Comparison of ENCODE assay signal across 8 cellular contexts in the genomic region with DNA sequence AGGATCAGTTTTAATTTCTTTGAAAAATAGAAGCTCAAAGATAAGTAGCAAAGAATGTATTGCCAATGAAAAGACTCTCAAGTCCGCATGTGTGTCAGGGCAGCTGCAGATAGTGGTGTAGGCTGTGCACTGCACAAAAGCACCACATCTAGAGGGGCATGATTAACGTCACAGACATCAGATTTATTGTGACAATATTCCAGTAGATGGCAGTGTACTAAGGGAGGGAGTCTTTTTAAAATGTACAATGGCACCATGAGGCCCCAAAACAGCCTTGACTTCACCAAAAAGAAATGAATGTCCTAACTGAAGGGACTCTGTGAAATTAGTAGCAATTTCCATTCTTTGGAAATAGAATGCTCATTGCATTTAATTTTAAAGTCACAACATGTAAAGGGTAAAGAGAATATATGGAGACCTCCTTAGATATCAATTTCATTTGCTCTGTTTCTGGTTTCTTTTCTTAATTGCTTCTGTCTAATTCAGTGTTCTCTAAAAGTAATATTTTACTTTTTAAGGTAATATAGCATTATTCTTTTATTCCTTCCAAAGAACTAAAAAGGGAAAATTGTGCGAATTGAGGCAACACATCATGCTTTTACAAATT.
DNase-seq lines count a peak whose midpoint lies in the region; ATAC-seq and TF ChIP-seq lines count a peak whose summit lies in the region.

No MANE protein-coding gene starts in this region.

- TF ChIP-seq POLR2A in lower leg skin (IDR thresholded peaks at IDR 0.05): no peak

- no peak overlapping the region for H3K4me3 Mint-ChIP-seq in activated B cell treated with CpG ODN at 0.5 μM for 24 hours

- TF ChIP-seq CTCF in GM12865 (IDR thresholded peaks at IDR 0.05; ENCODE audit: insufficient read depth, low read depth, low read length, missing control alignments) (peak; percentile 35), HEK293 (tag by site-specific recombination; IDR thresholded peaks at IDR 0.05) (no peak), activated B cell treated with CpG ODN at 0.5 μM for 24 hours (IDR thresholded peaks at IDR 0.05) (no peak), cardiac muscle cell (IDR thresholded peaks at IDR 0.05; ENCODE audit: low read depth, low read length) (peak; percentile 44), lower leg skin (IDR thresholded peaks at IDR 0.05) (no peak)

- 59 to 65% methylated on average over 3 of the region's 3 CpGs for WGBS in lower leg skin, 2 donors

- H3K27ac ChIP-seq in HEK293 (ENCODE audit: extremely low read depth, low read depth, low read length) (no peak overlapping the region), cardiac muscle cell (no peak overlapping the region)

- H3K4me1 Mint-ChIP-seq in activated B cell treated with CpG ODN at 0.5 μM for 24 hours: peaks cover 11% of the 10 kb centered on the region

- no peaks in the 10 kb centered on the region for H3K9me3 ChIP-seq in HEK293 (ENCODE audit: control insufficient read depth, insufficient read depth, low read depth, low read length)
- no peaks in the 10 kb centered on the region for H3K9me3 ChIP-seq in cardiac muscle cell (ENCODE audit: low read depth)

- H3K27me3 ChIP-seq in cardiac muscle cell: no peaks in the 10 kb centered on the region

- POLR2A ChIA-PET in HEK293 (lab: Yijun Ruan, JAX) (no interaction called here), activated B cell treated with CpG ODN at 0.5 μM for 24 hours (lab: Charles Lee) (no interaction called here)

- H3K4me3 ChIP-seq in GM12865 (ENCODE audit: low read depth, low read length) (no peak overlapping the region), HEK293 (ENCODE audit: low read depth, low read length) (no peak overlapping the region), cardiac muscle cell (no peak overlapping the region), lower leg skin (ENCODE audit: low read depth, poor library complexity, severe bottlenecking) (no peak overlapping the region)

- H3K36me3 ChIP-seq in HEK293 (ENCODE audit: control insufficient read depth in 2 of 2, insufficient read depth in 1 of 2, low read length in 2 of 2): peaks cover 0 to 10% of the 10 kb centered on the region in 2 experiments; a peak in 1 of 3 replicates
- H3K36me3 ChIP-seq in cardiac muscle cell: peaks cover 28% of the 10 kb centered on the region

- intact Hi-C loops in activated B cell treated with CpG ODN at 0.5 μM for 24 hours (cut with micrococcal nuclease) (loop anchor here (1.0 to 10.0 kb wide), 4 partner anchors 97 to 1257 kb away; partner anchors contain the start of genes LSM6 and ZNF827), lower leg skin (cut with DNase I; ENCODE audit: low total_unique reads) (no loop called here)

- DNase-seq in AG20443 (ENCODE audit: low spot score) (peak; percentile 50), GM12865 (ENCODE audit: low read depth) (peak; percentile 75), NAMALWA (ENCODE audit: low spot score) (peak; percentile 83), activated B cell treated with CpG ODN at 0.5 μM for 24 hours (no peak), cardiac muscle cell (ENCODE audit: low read depth in 1 of 2, low spot score in 1 of 2) (peak; percentile 44 to 67), lower leg skin (ENCODE audit: low spot score in 2 of 2) (no peak)
- no peak for DNase-seq in stimulated activated naive CD8-positive, alpha-beta T cell treated with anti-CD3 and anti-CD28 coated beads, Interleukin-15, Interleukin-2, amounts not matched to agents 100 U/mL and 50 U/mL, for 24 hours

- CTCF ChIA-PET in HEK293 (lab: Yijun Ruan, JAX): interaction anchor here (0.6 to 1.0 kb wide), 2 partner anchors 99 to 332 kb away, joined by 3 read pairs; no protein-coding TSS in a partner anchor
- CTCF ChIA-PET in activated B cell treated with CpG ODN at 0.5 μM for 24 hours (lab: Charles Lee): no interaction called here

- no peaks in the 10 kb centered on the region for H3K4me1 ChIP-seq in HEK293 (ENCODE audit: control insufficient read depth, insufficient read depth, low read length)
- H3K4me1 ChIP-seq in cardiac muscle cell (ENCODE audit: low read depth): no peaks in the 10 kb centered on the region

- H3K9me3 Mint-ChIP-seq in activated B cell treated with CpG ODN at 0.5 μM for 24 hours: no peaks in the 10 kb centered on the region

- ATAC-seq in activated B cell treated with CpG ODN at 0.5 μM for 24 hours (ENCODE audit: low read depth): peak; percentile 76
- ATAC-seq in stimulated activated naive CD8-positive, alpha-beta T cell treated with anti-CD3 and anti-CD28 coated beads, Interleukin-15, Interleukin-2, amounts not matched to agents 100 U/mL and 50 U/mL, for 24 hours: peak; percentile 90

- H3K27ac Mint-ChIP-seq in activated B cell treated with CpG ODN at 0.5 μM for 24 hours: no peak overlapping the region

- H3K36me3 Mint-ChIP-seq in activated B cell treated with CpG ODN at 0.5 μM for 24 hours (ENCODE audit: low read depth): peaks cover 36% of the 10 kb centered on the region

- H3K27me3 Mint-ChIP-seq in activated B cell treated with CpG ODN at 0.5 μM for 24 hours: no peaks in the 10 kb centered on the region

TF ChIP-seq in HEK293, 187 proteins besides CTCF, POLR2A, EP300 and RAD21:
- TF ChIP-seq, protein P1, sequence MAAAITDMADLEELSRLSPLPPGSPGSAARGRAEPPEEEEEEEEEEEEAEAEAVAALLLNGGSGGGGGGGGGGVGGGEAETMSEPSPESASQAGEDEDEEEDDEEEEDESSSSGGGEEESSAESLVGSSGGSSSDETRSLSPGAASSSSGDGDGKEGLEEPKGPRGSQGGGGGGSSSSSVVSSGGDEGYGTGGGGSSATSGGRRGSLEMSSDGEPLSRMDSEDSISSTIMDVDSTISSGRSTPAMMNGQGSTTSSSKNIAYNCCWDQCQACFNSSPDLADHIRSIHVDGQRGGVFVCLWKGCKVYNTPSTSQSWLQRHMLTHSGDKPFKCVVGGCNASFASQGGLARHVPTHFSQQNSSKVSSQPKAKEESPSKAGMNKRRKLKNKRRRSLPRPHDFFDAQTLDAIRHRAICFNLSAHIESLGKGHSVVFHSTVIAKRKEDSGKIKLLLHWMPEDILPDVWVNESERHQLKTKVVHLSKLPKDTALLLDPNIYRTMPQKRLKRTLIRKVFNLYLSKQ (tag by site-specific recombination; IDR thresholded peaks at IDR 0.05; ENCODE audit: borderline replicate concordance): no peak
- peak; percentile 33 for TF ChIP-seq ZNF654 (tag by site-specific recombination; IDR thresholded peaks at IDR 0.05; ENCODE audit: low read depth)
- TF ChIP-seq ZSCAN30 (tag by site-specific recombination; IDR thresholded peaks at IDR 0.05): no peak
- TF ChIP-seq ZNF560 (tag by site-specific recombination; IDR thresholded peaks at IDR 0.05; ENCODE audit: borderline replicate concordance): no peak

Comparison
In these comparisons a context has a peak if more than half of its experiments do, and no peak if none do; other contexts are left out.
1. DNase-seq: peak in AG20443 (single experiment), GM12865 (single experiment), NAMALWA (single experiment) and cardiac muscle cell (2 of 2); none in activated B cell treated with CpG ODN at 0.5 μM for 24 hours (single experiment), stimulated activated naive CD8-positive, alpha-beta T cell treated with anti-CD3 and anti-CD28 coated beads, Interleukin-15, Interleukin-2, amounts not matched to agents 100 U/mL and 50 U/mL, for 24 hours (single experiment) and lower leg skin (0 of 2).
2. CTCF ChIP-seq: peak in GM12865 (single experiment) and cardiac muscle cell (single experiment); none in HEK293 (single experiment), activated B cell treated with CpG ODN at 0.5 μM for 24 hours (single experiment) and lower leg skin (0 of 3).